ENCODE assay signal across 10 cellular contexts in the genomic region with DNA sequence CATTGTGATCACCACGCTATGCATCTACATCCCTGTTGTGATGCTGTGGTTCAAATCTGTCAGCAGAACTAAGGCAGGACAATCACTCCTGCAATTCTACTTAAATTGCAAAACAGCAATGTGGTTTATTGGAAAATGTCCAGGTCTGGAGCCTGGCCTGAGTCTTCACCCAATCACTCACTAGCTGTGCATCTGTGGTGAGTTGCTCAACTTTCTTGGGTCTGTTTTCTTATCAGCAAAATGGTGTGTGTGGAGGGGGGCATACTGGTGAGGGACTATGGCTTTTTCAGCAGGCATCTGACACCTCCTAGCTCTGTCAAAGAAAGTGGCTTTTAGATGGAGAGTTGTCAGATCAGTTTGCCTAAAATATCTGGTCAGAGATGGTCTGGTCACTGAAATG.
DNase-seq lines count a peak whose midpoint lies in the region; TF ChIP-seq lines count a peak whose summit lies in the region.
"Had no signal": no experiment of that assay in that cellular context is flagged by ENCODE, and none has a peak within 500 bp of the region (broad histone marks: within the 10 kb centered on the region; RNA-seq: fewer than 3 reads in every experiment).

No MANE protein-coding gene starts in this region.

- WGBS in neuronal stem cell (ENCODE audit: extremely low coverage in 2 of 2, insufficient read length in 2 of 2, insufficient replicate concordance in 1 of 2), 2 donors, result no CpG with 5 or more reads among the region's 1 CpG
- WGBS in esophagus muscularis mucosa, result 84% methylated on average over 1 of the region's 1 CpG
- 0% methylated on average over 1 of the region's 1 CpG for WGBS in SK-N-SH (ENCODE audit: low lambda C conversion rate)

- H2BK15ac ChIP-seq in neuronal stem cell (ENCODE audit: low read length), result no peak overlapping the region

- no peak overlapping the region for H4K91ac ChIP-seq in neuronal stem cell (ENCODE audit: low read depth, low read length, poor library complexity)

- no peak overlapping the region for H3K4ac ChIP-seq in neuronal stem cell (ENCODE audit: low read length)

- TF ChIP-seq POLR2A in esophagus muscularis mucosa (IDR thresholded peaks at IDR 0.05; ENCODE audit: low read depth), result no peak

- POLR2A ChIA-PET in SK-N-SH (lab: Yijun Ruan, JAX), result no interaction called here

- H3K4me3 ChIP-seq in fibroblast of pulmonary artery (replicated peaks; ENCODE audit: low read depth, low read length) (no peak overlapping the region), neuronal stem cell (ENCODE audit: low read length in 2 of 2) (no peak overlapping the region), esophagus muscularis mucosa (no peak overlapping the region), SK-N-SH (ENCODE audit: low read depth in 2 of 2, low read length in 1 of 2) (no peak overlapping the region)

- H3F3A ChIP-seq in SK-N-SH (replicated peaks; ENCODE audit: insufficient read depth), result no peaks in the 10 kb centered on the region

- no peaks in the 10 kb centered on the region for H3K79me1 ChIP-seq in neuronal stem cell (ENCODE audit: low read depth, low read length)

- H2BK120ac ChIP-seq in neuronal stem cell (ENCODE audit: low read depth, low read length), result no peak overlapping the region

- CTCF ChIA-PET in SK-N-SH (lab: Yijun Ruan, JAX), result no interaction called here

- H3K79me2 ChIP-seq in SK-N-SH (ENCODE audit: insufficient read depth), result no peaks in the 10 kb centered on the region

- no peaks in the 10 kb centered on the region for H3K27me3 ChIP-seq in neuronal stem cell (ENCODE audit: control insufficient read depth in 3 of 3, insufficient read depth in 3 of 3, low read depth in 1 of 3, low read length in 3 of 3)
- H3K27me3 ChIP-seq in esophagus muscularis mucosa, result no peaks in the 10 kb centered on the region
- no peaks in the 10 kb centered on the region for H3K27me3 ChIP-seq in SK-N-SH (ENCODE audit: insufficient read depth)

- H3K36me3 ChIP-seq in neuronal stem cell (replicated peaks in 1 of 2; ENCODE audit: control insufficient read depth in 2 of 2, insufficient read depth in 2 of 2, low read length in 2 of 2), result no peaks in the 10 kb centered on the region
- H3K36me3 ChIP-seq in esophagus muscularis mucosa, result no peaks in the 10 kb centered on the region
- no peaks in the 10 kb centered on the region for H3K36me3 ChIP-seq in SK-N-SH (replicated peaks in 1 of 2; ENCODE audit: control insufficient read depth in 1 of 2, insufficient read depth in 2 of 2, low read length in 1 of 2)

- no peak overlapping the region for H4K8ac ChIP-seq in neuronal stem cell (ENCODE audit: low read depth, low read length)

- no peaks in the 10 kb centered on the region for H3K9me2 ChIP-seq in SK-N-SH

- TF ChIP-seq RAD21 in SK-N-SH (IDR thresholded peaks at IDR 0.05; ENCODE audit: low read length), result no peak

- H3K18ac ChIP-seq in neuronal stem cell (ENCODE audit: low read length), result no peak overlapping the region

- no peak for TF ChIP-seq CTCF in fibroblast of pulmonary artery (IDR thresholded peaks at IDR 0.05; ENCODE audit: low read length, missing control alignments)
- no peak for TF ChIP-seq CTCF in esophagus muscularis mucosa (IDR thresholded peaks at IDR 0.05)
- no peak for TF ChIP-seq CTCF in SK-N-SH (IDR thresholded peaks at IDR 0.05)

- no peaks in the 10 kb centered on the region for H3K9me3 ChIP-seq in neuronal stem cell (replicated peaks in 1 of 2; ENCODE audit: control insufficient read depth in 2 of 2, insufficient read depth in 1 of 2, low read depth in 1 of 2, low read length in 2 of 2)
- no peaks in the 10 kb centered on the region for H3K9me3 ChIP-seq in esophagus muscularis mucosa
- no peaks in the 10 kb centered on the region for H3K9me3 ChIP-seq in SK-N-SH

- peak; percentile 28 for DNase-seq in Daoy (ENCODE audit: low read depth)
- peak; percentile 19 for DNase-seq in NCI-H69 (lab: John Stamatoyannopoulos, UW)
- DNase-seq in fibroblast of pulmonary artery (ENCODE audit: low read depth), result peak; percentile 91
- no peak for DNase-seq in neuronal stem cell (ENCODE audit: low spot score)
- DNase-seq in esophagus muscularis mucosa (ENCODE audit: extremely low spot score), result no peak
- DNase-seq in stimulated activated naive CD4-positive, alpha-beta T cell treated with Interleukin-2 at 50 U/mL for 16 hours (lab: John Stamatoyannopoulos, UW), result no peak
- DNase-seq in NCI-H1417 treated with DMSO at 0.1 percent for 48 hours (lab: John Stamatoyannopoulos, UW), result no peak
- no peak for DNase-seq in SK-N-SH
- DNase-seq: naive B cell, T-cell had no signal

- no peak overlapping the region for H3K14ac ChIP-seq in neuronal stem cell (ENCODE audit: low read length)

- no peaks in the 10 kb centered on the region for H4K20me1 ChIP-seq in SK-N-SH (ENCODE audit: insufficient read depth)

- no peak overlapping the region for H2BK5ac ChIP-seq in neuronal stem cell (ENCODE audit: low read length)

- H2AK5ac ChIP-seq in neuronal stem cell (ENCODE audit: low read depth, low read length), result no peak overlapping the region

- no peak overlapping the region for H3K23ac ChIP-seq in neuronal stem cell (ENCODE audit: low read depth, low read length, poor library complexity)

- no peak overlapping the region for H2BK12ac ChIP-seq in neuronal stem cell (ENCODE audit: low read length)

- H2AFZ ChIP-seq in neuronal stem cell (ENCODE audit: low read length) (peak overlapping the region; percentile 30), SK-N-SH (ENCODE audit: low read depth) (no peak overlapping the region)

- H3K4me2 ChIP-seq in neuronal stem cell (ENCODE audit: insufficient read depth, low read length, poor library complexity, severe bottlenecking) (no peak overlapping the region), SK-N-SH (no peak overlapping the region)

- H3K27ac ChIP-seq in neuronal stem cell (replicated peaks; ENCODE audit: low read length), result no peak overlapping the region
- no peak overlapping the region for H3K27ac ChIP-seq in esophagus muscularis mucosa (replicated peaks in 1 of 4)
- H3K27ac ChIP-seq in SK-N-SH (ENCODE audit: low read depth in 2 of 2, low read length in 1 of 2), result no peak overlapping the region

- intact Hi-C loops in esophagus muscularis mucosa (cut with DNase I), result no loop called here

- no peak for TF ChIP-seq EP300 in esophagus muscularis mucosa (IDR thresholded peaks at IDR 0.05)
- TF ChIP-seq EP300 in SK-N-SH (IDR thresholded peaks at IDR 0.05; ENCODE audit: borderline replicate concordance in 1 of 2, low read depth in 1 of 2, low read length in 1 of 2), result no peak

- H3K9ac ChIP-seq in neuronal stem cell (ENCODE audit: low read depth, low read length, poor library complexity) (no peak overlapping the region), SK-N-SH (no peak overlapping the region)

- H3K4me1 ChIP-seq in neuronal stem cell (ENCODE audit: control insufficient read depth in 2 of 2, insufficient read depth in 1 of 2, low read depth in 1 of 2, low read length in 2 of 2), result peaks cover 10 to 29% of the 10 kb centered on the region in 2 donors
- no peaks in the 10 kb centered on the region for H3K4me1 ChIP-seq in esophagus muscularis mucosa
- no peaks in the 10 kb centered on the region for H3K4me1 ChIP-seq in SK-N-SH (ENCODE audit: control insufficient read depth in 1 of 2, insufficient read depth in 2 of 2, low read depth in 1 of 2, low read length in 1 of 2)

TF ChIP-seq in SK-N-SH, 30 proteins besides CTCF, POLR2A, EP300 and RAD21 (continues in another document):
- no peak for TF ChIP-seq NFIC (IDR thresholded peaks at IDR 0.05; ENCODE audit: borderline replicate concordance)
- TF ChIP-seq, protein P1, sequence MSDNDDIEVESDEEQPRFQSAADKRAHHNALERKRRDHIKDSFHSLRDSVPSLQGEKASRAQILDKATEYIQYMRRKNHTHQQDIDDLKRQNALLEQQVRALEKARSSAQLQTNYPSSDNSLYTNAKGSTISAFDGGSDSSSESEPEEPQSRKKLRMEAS (IDR thresholded peaks at IDR 0.05; ENCODE audit: low read depth), result no peak
- TF ChIP-seq, protein P2, sequence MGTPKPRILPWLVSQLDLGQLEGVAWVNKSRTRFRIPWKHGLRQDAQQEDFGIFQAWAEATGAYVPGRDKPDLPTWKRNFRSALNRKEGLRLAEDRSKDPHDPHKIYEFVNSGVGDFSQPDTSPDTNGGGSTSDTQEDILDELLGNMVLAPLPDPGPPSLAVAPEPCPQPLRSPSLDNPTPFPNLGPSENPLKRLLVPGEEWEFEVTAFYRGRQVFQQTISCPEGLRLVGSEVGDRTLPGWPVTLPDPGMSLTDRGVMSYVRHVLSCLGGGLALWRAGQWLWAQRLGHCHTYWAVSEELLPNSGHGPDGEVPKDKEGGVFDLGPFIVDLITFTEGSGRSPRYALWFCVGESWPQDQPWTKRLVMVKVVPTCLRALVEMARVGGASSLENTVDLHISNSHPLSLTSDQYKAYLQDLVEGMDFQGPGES (IDR thresholded peaks at IDR 0.05; ENCODE audit: low read depth, low read length), result no peak
- no peak for TF ChIP-seq NRF1 (IDR thresholded peaks at IDR 0.05; ENCODE audit: low read depth, low read length)
- TF ChIP-seq, protein P3, sequence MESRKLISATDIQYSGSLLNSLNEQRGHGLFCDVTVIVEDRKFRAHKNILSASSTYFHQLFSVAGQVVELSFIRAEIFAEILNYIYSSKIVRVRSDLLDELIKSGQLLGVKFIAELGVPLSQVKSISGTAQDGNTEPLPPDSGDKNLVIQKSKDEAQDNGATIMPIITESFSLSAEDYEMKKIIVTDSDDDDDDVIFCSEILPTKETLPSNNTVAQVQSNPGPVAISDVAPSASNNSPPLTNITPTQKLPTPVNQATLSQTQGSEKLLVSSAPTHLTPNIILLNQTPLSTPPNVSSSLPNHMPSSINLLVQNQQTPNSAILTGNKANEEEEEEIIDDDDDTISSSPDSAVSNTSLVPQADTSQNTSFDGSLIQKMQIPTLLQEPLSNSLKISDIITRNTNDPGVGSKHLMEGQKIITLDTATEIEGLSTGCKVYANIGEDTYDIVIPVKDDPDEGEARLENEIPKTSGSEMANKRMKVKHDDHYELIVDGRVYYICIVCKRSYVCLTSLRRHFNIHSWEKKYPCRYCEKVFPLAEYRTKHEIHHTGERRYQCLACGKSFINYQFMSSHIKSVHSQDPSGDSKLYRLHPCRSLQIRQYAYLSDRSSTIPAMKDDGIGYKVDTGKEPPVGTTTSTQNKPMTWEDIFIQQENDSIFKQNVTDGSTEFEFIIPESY (IDR thresholded peaks at IDR 0.05; ENCODE audit: borderline replicate concordance, low read depth), result no peak
- no peak for TF ChIP-seq EZH2phosphoT487 (IDR thresholded peaks at IDR 0.05; ENCODE audit: borderline replicate concordance, low read depth)
- TF ChIP-seq RCOR1 (IDR thresholded peaks at IDR 0.05; ENCODE audit: low read length), result no peak
- no peak for TF ChIP-seq FOXJ3 (CRISPR knock-in tag; IDR thresholded peaks at IDR 0.05)
- TF ChIP-seq MXI1 (IDR thresholded peaks at IDR 0.05; ENCODE audit: low read depth, low read length), result no peak
- TF ChIP-seq SIN3A (IDR thresholded peaks at IDR 0.05; ENCODE audit: borderline replicate concordance, low read depth, low read length), result no peak
- TF ChIP-seq GATA2 (CRISPR knock-in tag; IDR thresholded peaks at IDR 0.05), result no peak
- TF ChIP-seq YY1 (IDR thresholded peaks at IDR 0.05; ENCODE audit: low read depth), result no peak
- TF ChIP-seq POLR2AphosphoS5 (IDR thresholded peaks at IDR 0.05; ENCODE audit: low read depth, low read length), result no peak
- no peak for TF ChIP-seq TAF1 (IDR thresholded peaks at IDR 0.05; ENCODE audit: borderline replicate concordance, low read depth, low read length)

Comparison
In these comparisons a context has a peak if more than half of its experiments do, and no peak if none do; other contexts are left out.
1. DNase-seq: peak in Daoy (single experiment), NCI-H69 (single experiment) and fibroblast of pulmonary artery (single experiment); none in neuronal stem cell (single experiment), esophagus muscularis mucosa (single experiment), stimulated activated naive CD4-positive, alpha-beta T cell treated with Interleukin-2 at 50 U/mL for 16 hours (single experiment), NCI-H1417 treated with DMSO at 0.1 percent for 48 hours (single experiment) and SK-N-SH (single experiment).